1 cellular context compared by ENCODE assay signal in the genomic region with DNA sequence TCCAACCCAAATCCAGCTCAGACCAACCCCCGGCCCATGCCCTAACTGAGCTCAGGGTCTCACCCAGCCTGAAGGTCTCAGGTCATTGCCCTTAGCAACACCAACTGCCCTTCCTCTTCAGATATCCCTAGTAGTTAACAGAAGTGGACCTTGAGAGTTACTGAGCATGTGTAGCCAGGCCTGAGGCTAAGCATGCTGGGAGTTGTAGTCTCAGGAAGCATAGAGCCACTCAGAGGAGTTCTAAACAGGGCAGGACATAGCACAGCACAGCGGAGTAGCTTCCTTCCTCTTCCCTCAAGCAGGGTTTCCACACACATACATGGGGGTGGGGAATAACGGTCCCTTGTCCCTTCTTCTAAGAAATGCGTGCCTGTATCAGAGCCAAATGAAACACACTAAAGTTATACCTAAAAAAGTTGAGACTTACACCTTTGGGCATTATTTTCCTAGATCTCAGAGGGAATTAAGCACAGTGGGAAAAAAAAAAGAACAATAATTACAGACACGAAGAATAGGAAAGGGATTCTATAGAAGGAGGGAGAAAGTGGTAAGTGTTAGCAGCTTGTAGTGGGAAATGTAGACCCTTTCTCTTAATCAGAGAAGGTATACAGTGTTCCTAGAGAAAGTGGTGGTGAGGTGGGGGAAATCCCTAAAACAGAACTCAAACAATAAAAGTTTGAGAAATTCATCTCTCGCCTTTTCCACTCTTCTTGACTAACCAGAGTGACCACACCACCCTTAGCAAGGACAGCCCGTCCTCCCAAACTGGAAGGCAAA.
TF ChIP-seq lines count a peak whose summit lies in the region.

No MANE protein-coding gene starts in this region.

TF ChIP-seq in GM12878, 131 proteins besides CTCF, POLR2A, EP300 and RAD21:
- TF ChIP-seq ZNF274 (IDR thresholded peaks at IDR 0.05; ENCODE audit: insufficient read depth, insufficient read length) (no peak), CREB1 (IDR thresholded peaks at IDR 0.05; ENCODE audit: low read depth) (0 out of 2 replicates have a peak, but pooled peaks have one; percentile 23), SP1 (IDR thresholded peaks at IDR 0.05; ENCODE audit: low read depth, low read length) (no peak), POU2F2 (IDR thresholded peaks at IDR 0.05; ENCODE audit: borderline replicate concordance, low read depth, low read length) (0 out of 3 replicates have a peak, but pooled peaks have one; percentile 26), LARP7 (IDR thresholded peaks at IDR 0.05) (no peak), ZBTB4 (CRISPR knock-in tag; IDR thresholded peaks at IDR 0.05) (no peak), NFYA (IDR thresholded peaks at IDR 0.05; ENCODE audit: borderline replicate concordance, low read depth, low read length) (no peak), NRF1 (conservative IDR thresholded peaks at IDR 0.05; ENCODE audit: low read depth, low read length) (peak; percentile 59), HDGF (IDR thresholded peaks at IDR 0.05) (peak; percentile 74), RELA (IDR thresholded peaks at IDR 0.05; ENCODE audit: borderline replicate concordance, partially characterized antibody) (no peak), HCFC1 (IDR thresholded peaks at IDR 0.05; ENCODE audit: low read length) (peak; percentile 89), TAF1 (IDR thresholded peaks at IDR 0.05; ENCODE audit: borderline replicate concordance, low read depth, low read length) (no peak), ZBTB40 (IDR thresholded peaks at IDR 0.05; ENCODE audit: borderline replicate concordance) (peak; percentile 58), SPI1 (IDR thresholded peaks at IDR 0.05; ENCODE audit: borderline replicate concordance, insufficient read depth, low read depth, low read length) (peak; percentile 37; the same call in 1 of the 2 replicates), IKZF1 (conservative IDR thresholded peaks at IDR 0.05) (peak; percentile 63; the same call in 1 of the 2 replicates), BRCA1 (IDR thresholded peaks at IDR 0.05; ENCODE audit: low read depth, low read length) (no peak), ASH2L (IDR thresholded peaks at IDR 0.05; ENCODE audit: borderline replicate concordance, low read depth) (no peak), SIX5 (IDR thresholded peaks at IDR 0.05; ENCODE audit: low read depth, low read length, severe bottlenecking) (peak; percentile 91), YY1 (IDR thresholded peaks at IDR 0.05; ENCODE audit: low read depth, low read length) (0 out of 2 replicates have a peak, but pooled peaks have one; percentile 17), ZSCAN29 (IDR thresholded peaks at IDR 0.05) (no peak), IKZF2 (IDR thresholded peaks at IDR 0.05) (no peak), BHLHE40 (IDR thresholded peaks at IDR 0.05; ENCODE audit: borderline replicate concordance in 1 of 2, low read depth in 2 of 2, low read length in 1 of 2) (no peak), SMARCA5 (IDR thresholded peaks at IDR 0.05) (peak; percentile 81; the same call in 1 of the 2 replicates), CHD2 (IDR thresholded peaks at IDR 0.05; ENCODE audit: borderline replicate concordance, low read depth, low read length) (peak; percentile 49; the same call in 1 of the 2 replicates), TARDBP (IDR thresholded peaks at IDR 0.05; ENCODE audit: borderline replicate concordance) (no peak), NBN (IDR thresholded peaks at IDR 0.05) (0 out of 2 replicates have a peak, but pooled peaks have one; percentile 25), RUNX3 (IDR thresholded peaks at IDR 0.05; ENCODE audit: low read length) (no peak; the same call in 1 of the 2 replicates), POLR2AphosphoS2 (IDR thresholded peaks at IDR 0.05; ENCODE audit: low read depth, low read length) (no peak), STAT1 (conservative IDR thresholded peaks at IDR 0.05) (no peak), GABPA (IDR thresholded peaks at IDR 0.05; ENCODE audit: low read depth) (peak; percentile 56; the same call in 1 of the 2 replicates), MXI1 (IDR thresholded peaks at IDR 0.05; ENCODE audit: low read depth, low read length) (0 out of 2 replicates have a peak, but pooled peaks have one; percentile 55), BCL11A (IDR thresholded peaks at IDR 0.05; ENCODE audit: low read depth, low read length) (no peak), KDM1A (IDR thresholded peaks at IDR 0.05; ENCODE audit: borderline replicate concordance) (no peak), SMAD5 (IDR thresholded peaks at IDR 0.05; ENCODE audit: low read depth) (no peak), ZNF24 (IDR thresholded peaks at IDR 0.05) (no peak), SREBF1 (IDR thresholded peaks at IDR 0.05; ENCODE audit: low read length) (peak; percentile 21; the same call in 1 of the 2 replicates), FOS (IDR thresholded peaks at IDR 0.05; ENCODE audit: borderline replicate concordance, extremely low read depth, insufficient read length) (no peak), HDAC6 (IDR thresholded peaks at IDR 0.05; ENCODE audit: unreplicated experiment) (no peak), TCF7 (IDR thresholded peaks at IDR 0.05; ENCODE audit: borderline replicate concordance) (no peak)
- TF ChIP-seq, protein P1, sequence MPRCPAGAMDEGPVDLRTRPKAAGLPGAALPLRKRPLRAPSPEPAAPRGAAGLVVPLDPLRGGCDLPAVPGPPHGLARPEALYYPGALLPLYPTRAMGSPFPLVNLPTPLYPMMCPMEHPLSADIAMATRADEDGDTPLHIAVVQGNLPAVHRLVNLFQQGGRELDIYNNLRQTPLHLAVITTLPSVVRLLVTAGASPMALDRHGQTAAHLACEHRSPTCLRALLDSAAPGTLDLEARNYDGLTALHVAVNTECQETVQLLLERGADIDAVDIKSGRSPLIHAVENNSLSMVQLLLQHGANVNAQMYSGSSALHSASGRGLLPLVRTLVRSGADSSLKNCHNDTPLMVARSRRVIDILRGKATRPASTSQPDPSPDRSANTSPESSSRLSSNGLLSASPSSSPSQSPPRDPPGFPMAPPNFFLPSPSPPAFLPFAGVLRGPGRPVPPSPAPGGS (IDR thresholded peaks at IDR 0.05; ENCODE audit: borderline replicate concordance, insufficient read depth, low read depth, low read length, poor library complexity, severe bottlenecking), result no peak
- TF ChIP-seq, protein P2, sequence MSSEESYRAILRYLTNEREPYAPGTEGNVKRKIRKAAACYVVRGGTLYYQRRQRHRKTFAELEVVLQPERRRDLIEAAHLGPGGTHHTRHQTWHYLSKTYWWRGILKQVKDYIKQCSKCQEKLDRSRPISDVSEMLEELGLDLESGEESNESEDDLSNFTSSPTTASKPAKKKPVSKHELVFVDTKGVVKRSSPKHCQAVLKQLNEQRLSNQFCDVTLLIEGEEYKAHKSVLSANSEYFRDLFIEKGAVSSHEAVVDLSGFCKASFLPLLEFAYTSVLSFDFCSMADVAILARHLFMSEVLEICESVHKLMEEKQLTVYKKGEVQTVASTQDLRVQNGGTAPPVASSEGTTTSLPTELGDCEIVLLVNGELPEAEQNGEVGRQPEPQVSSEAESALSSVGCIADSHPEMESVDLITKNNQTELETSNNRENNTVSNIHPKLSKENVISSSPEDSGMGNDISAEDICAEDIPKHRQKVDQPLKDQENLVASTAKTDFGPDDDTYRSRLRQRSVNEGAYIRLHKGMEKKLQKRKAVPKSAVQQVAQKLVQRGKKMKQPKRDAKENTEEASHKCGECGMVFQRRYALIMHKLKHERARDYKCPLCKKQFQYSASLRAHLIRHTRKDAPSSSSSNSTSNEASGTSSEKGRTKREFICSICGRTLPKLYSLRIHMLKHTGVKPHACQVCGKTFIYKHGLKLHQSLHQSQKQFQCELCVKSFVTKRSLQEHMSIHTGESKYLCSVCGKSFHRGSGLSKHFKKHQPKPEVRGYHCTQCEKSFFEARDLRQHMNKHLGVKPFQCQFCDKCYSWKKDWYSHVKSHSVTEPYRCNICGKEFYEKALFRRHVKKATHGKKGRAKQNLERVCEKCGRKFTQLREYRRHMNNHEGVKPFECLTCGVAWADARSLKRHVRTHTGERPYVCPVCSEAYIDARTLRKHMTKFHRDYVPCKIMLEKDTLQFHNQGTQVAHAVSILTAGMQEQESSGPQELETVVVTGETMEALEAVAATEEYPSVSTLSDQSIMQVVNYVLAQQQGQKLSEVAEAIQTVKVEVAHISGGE (CRISPR knock-in tag; IDR thresholded peaks at IDR 0.05), result 0 out of 2 replicates have a peak, but pooled peaks have one; percentile 35
- TF ChIP-seq, protein P3, sequence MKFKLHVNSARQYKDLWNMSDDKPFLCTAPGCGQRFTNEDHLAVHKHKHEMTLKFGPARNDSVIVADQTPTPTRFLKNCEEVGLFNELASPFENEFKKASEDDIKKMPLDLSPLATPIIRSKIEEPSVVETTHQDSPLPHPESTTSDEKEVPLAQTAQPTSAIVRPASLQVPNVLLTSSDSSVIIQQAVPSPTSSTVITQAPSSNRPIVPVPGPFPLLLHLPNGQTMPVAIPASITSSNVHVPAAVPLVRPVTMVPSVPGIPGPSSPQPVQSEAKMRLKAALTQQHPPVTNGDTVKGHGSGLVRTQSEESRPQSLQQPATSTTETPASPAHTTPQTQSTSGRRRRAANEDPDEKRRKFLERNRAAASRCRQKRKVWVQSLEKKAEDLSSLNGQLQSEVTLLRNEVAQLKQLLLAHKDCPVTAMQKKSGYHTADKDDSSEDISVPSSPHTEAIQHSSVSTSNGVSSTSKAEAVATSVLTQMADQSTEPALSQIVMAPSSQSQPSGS (IDR thresholded peaks at IDR 0.05; ENCODE audit: low read length), result no peak
- TF ChIP-seq, protein P4, sequence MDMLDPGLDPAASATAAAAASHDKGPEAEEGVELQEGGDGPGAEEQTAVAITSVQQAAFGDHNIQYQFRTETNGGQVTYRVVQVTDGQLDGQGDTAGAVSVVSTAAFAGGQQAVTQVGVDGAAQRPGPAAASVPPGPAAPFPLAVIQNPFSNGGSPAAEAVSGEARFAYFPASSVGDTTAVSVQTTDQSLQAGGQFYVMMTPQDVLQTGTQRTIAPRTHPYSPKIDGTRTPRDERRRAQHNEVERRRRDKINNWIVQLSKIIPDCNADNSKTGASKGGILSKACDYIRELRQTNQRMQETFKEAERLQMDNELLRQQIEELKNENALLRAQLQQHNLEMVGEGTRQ (IDR thresholded peaks at IDR 0.05; ENCODE audit: borderline replicate concordance, low read depth, low read length), result no peak
- TF ChIP-seq, protein P5, sequence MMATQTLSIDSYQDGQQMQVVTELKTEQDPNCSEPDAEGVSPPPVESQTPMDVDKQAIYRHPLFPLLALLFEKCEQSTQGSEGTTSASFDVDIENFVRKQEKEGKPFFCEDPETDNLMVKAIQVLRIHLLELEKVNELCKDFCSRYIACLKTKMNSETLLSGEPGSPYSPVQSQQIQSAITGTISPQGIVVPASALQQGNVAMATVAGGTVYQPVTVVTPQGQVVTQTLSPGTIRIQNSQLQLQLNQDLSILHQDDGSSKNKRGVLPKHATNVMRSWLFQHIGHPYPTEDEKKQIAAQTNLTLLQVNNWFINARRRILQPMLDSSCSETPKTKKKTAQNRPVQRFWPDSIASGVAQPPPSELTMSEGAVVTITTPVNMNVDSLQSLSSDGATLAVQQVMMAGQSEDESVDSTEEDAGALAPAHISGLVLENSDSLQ (IDR thresholded peaks at IDR 0.05), result no peak
TF ChIP-seq in GM12878: peak in this region for 17.
